8 cellular contexts compared by ENCODE assay signal in the genomic region with DNA sequence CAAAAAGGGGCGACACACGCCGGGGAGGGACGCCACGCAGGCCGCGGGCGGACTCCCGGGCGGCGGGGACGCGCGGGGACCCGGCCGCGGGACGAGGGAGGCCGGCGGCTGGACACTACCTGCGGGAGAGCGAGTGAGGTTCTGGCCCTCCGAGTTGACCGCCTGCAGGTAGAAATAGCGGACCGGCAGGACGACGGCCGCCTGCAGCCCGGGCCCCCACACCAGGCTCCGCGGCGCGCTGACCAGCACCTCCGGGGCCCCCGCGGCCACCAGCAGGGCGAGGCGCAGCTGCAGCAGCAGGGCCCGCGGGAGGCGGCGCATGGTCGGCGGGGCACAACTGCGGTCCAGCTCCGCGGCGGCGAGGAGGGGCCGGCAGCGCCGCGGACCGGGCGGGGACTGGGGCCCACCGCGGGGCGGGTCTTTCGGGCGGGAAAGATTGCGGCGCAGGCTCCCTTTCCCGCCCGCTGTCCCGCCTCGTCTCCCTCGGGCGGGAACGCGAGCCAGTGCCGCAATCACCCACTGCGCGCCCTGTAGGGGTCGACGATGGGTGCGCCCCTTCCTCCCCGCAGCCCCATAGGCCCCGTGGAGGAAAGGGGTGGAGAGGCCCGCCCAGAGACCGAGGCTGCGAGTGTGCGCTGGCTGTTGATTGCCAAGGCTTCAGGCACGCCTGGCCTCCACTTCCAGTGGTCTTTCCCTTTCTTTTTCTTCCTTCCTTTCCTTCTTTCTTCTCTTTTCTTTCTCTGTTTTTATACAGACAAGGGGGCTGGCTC.
DNase-seq lines count a peak whose midpoint lies in the region; ATAC-seq and TF ChIP-seq lines count a peak whose summit lies in the region.

A gene with protein sequence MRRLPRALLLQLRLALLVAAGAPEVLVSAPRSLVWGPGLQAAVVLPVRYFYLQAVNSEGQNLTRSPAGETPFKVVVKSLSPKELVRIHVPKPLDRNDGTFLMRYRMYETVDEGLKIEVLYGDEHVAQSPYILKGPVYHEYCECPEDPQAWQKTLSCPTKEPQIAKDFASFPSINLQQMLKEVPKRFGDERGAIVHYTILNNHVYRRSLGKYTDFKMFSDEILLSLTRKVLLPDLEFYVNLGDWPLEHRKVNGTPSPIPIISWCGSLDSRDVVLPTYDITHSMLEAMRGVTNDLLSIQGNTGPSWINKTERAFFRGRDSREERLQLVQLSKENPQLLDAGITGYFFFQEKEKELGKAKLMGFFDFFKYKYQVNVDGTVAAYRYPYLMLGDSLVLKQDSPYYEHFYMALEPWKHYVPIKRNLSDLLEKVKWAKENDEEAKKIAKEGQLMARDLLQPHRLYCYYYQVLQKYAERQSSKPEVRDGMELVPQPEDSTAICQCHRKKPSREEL (minus strand): TSS at position 339 of the 770 bp plus-strand sequence. CDS start 18 bp downstream, at position 321.

- TF ChIP-seq CTCF in AG10803 (conservative IDR thresholded peaks at IDR 0.05; ENCODE audit: low read length), result no peak

- peaks cover 7% of the 10 kb centered on the region for H3K36me3 Mint-ChIP-seq in effector memory CD8-positive, alpha-beta T cell (ENCODE audit: insufficient read depth)

- DNase-seq in AG10803 (ENCODE audit: low read depth) (peak; percentile 41), NCI-H69 (lab: John Stamatoyannopoulos, UW) (peak; percentile 80), medulla oblongata (ENCODE audit: extremely low spot score) (peak; percentile 28)
- peak; percentile 85 for DNase-seq in activated CD8-positive, alpha-beta memory T cell treated with anti-CD3 and anti-CD28 coated beads for 24 hours
- peak; percentile 29 to 39 (median 35) for DNase-seq in effector memory CD8-positive, alpha-beta T cell
- DNase-seq in stimulated activated CD4-positive, alpha-beta T cell treated with anti-CD3 and anti-CD28 coated beads, TNF-alpha, amount 100 ng/mL, for 48 hours (ENCODE audit: low read depth in 3 of 3), result peak in 2 of 3 donors; percentile 1 to 26

- ATAC-seq in GM18909 (IDR thresholded peaks at IDR 0.05; ENCODE audit: poor library complexity, unreplicated experiment) (peak; percentile 64), HG03108 (IDR thresholded peaks at IDR 0.05; ENCODE audit: unreplicated experiment) (peak; percentile 55)
- peak; percentile 62 for ATAC-seq in effector memory CD8-positive, alpha-beta T cell (replicated peaks)

- H3K27ac Mint-ChIP-seq in effector memory CD8-positive, alpha-beta T cell, result peak within 1 kb of the TSS; percentile 98 to 99

- no peaks in the 10 kb centered on the region for H3K27me3 Mint-ChIP-seq in effector memory CD8-positive, alpha-beta T cell

- H3K9me3 Mint-ChIP-seq in effector memory CD8-positive, alpha-beta T cell, result no peaks in the 10 kb centered on the region

- H3K4me1 Mint-ChIP-seq in effector memory CD8-positive, alpha-beta T cell (ENCODE audit: low read depth in 2 of 2), result peaks cover 13 to 14% of the 10 kb centered on the region in 2 donors

- peak within 1 kb of the TSS; percentile 67 for H3K4me3 ChIP-seq in AG10803 (ENCODE audit: low read length)

- H3K4me3 Mint-ChIP-seq in effector memory CD8-positive, alpha-beta T cell, result peak within 1 kb of the TSS; percentile 95

Comparison
In these comparisons a context has a peak if more than half of its experiments do, and no peak if none do; other contexts are left out.
1. Peak in every context shown above with its lines: DNase-seq, ATAC-seq and H3K4me3 ChIP-seq.
2. DNase-seq: peak in every context shown above with its lines; median percentile 85 in activated CD8-positive, alpha-beta memory T cell treated with anti-CD3 and anti-CD28 coated beads for 24 hours; 80 in NCI-H69; 41 in AG10803; 35 in effector memory CD8-positive, alpha-beta T cell; 28 in medulla oblongata; 14 in stimulated activated CD4-positive, alpha-beta T cell treated with anti-CD3 and anti-CD28 coated beads, TNF-alpha, amount 100 ng/mL, for 48 hours.